23 cellular contexts compared by ENCODE assay signal in genomic region chr11:12446863-12447262, GRCh38.
A peak's percentile ranks its signal among the peaks of the same experiment; 100 is the strongest.
DNase-seq lines count a peak whose midpoint lies in the region; ATAC-seq, FAIRE-seq and TF ChIP-seq lines count a peak whose summit lies in the region.
"Had no signal": no experiment of that assay in that cellular context is flagged by ENCODE, and none has a peak within 500 bp of the region (broad histone marks: within the 10 kb centered on the region; RNA-seq: fewer than 3 reads in every experiment).

No MANE protein-coding gene starts in this region.

- POLR2A ChIA-PET in activated CD4-positive, alpha-beta T cell treated with anti-CD3 and anti-CD28 coated beads for 36 hours (lab: Charles Lee) = no interaction called here

- BruUV-seq in mammary epithelial cell (replicated peaks; lab: Mats Ljungman, UMichigan) = no TSS peak

- H3K4me1 ChIP-seq in mammary epithelial cell (ENCODE audit: insufficient read depth, low read length) (peaks cover 22% of the 10 kb centered on the region), breast epithelium (no peaks in the 10 kb centered on the region), keratinocyte (ENCODE audit: control insufficient read depth, extremely low read depth, insufficient read depth, low read length) (peaks cover 25% of the 10 kb centered on the region)
- H3K4me1 ChIP-seq: BLaER1 treated with 17β-estradiol and CSF1 and Interleukin-3, amounts not matched to agents 10 nM and 100 nM; Caco-2 had no signal

- no peak overlapping the region for H3K4me3 ChIP-seq in mammary epithelial cell (replicated peaks in 1 of 3; ENCODE audit: insufficient read depth in 1 of 3, low read depth in 2 of 3, low read length in 3 of 3)
- H3K4me3 ChIP-seq in breast epithelium = no peak overlapping the region
- H3K4me3 ChIP-seq in keratinocyte (ENCODE audit: control insufficient read depth in 2 of 3, extremely low read depth in 1 of 3, insufficient read depth in 2 of 3, low read depth in 1 of 3, low read length in 3 of 3) = no peak overlapping the region
- H3K4me3 ChIP-seq: A549; BLaER1 treated with 17β-estradiol and CSF1 and Interleukin-3, amounts not matched to agents 10 nM and 100 nM had no signal

- H3K9me1 ChIP-seq in keratinocyte (ENCODE audit: control insufficient read depth, extremely low read depth, insufficient read depth, low read length) = no peaks in the 10 kb centered on the region

- H3K9me3 ChIP-seq in mammary epithelial cell (replicated peaks; ENCODE audit: insufficient read depth, low read length) (no peaks in the 10 kb centered on the region), breast epithelium (no peaks in the 10 kb centered on the region), keratinocyte (ENCODE audit: control insufficient read depth, low read depth, low read length) (no peaks in the 10 kb centered on the region)
- H3K9me3 ChIP-seq: A549; BLaER1 treated with 17β-estradiol and CSF1 and Interleukin-3, amounts not matched to agents 10 nM and 100 nM; Caco-2 had no signal

- no peak overlapping the region for H2AFZ ChIP-seq in mammary epithelial cell (ENCODE audit: low read depth, low read length)
- no peak overlapping the region for H2AFZ ChIP-seq in keratinocyte (ENCODE audit: control insufficient read depth, low read length)

- peaks cover 3% of the 10 kb centered on the region for H3K27me3 Mint-ChIP-seq in activated CD4-positive, alpha-beta T cell treated with anti-CD3 and anti-CD28 coated beads for 36 hours
- H3K27me3 Mint-ChIP-seq: B cell had no signal

- FAIRE-seq in keratinocyte (lab: Jason Lieb, UNC) = peak; percentile 60
- FAIRE-seq: A549, D721Med, G401.6, GM12891, GM19239 had no signal

- no peak overlapping the region for H3K4me3 Mint-ChIP-seq in activated CD4-positive, alpha-beta T cell treated with anti-CD3 and anti-CD28 coated beads for 36 hours
- H3K4me3 Mint-ChIP-seq: B cell; CD4-positive, alpha-beta T cell; CD8-positive, alpha-beta T cell had no signal

- peak; percentile 12 for ATAC-seq in activated CD4-positive, alpha-beta T cell treated with anti-CD3 and anti-CD28 coated beads for 36 hours
- ATAC-seq in HG03354 (IDR thresholded peaks at IDR 0.05; ENCODE audit: poor library complexity, severe bottlenecking, unreplicated experiment) = no peak
- ATAC-seq: A549; CD8-positive, alpha-beta T cell had no signal

- H3K79me2 ChIP-seq in mammary epithelial cell (ENCODE audit: insufficient read depth, low read length) = peaks cover 41% of the 10 kb centered on the region
- peaks cover 5% of the 10 kb centered on the region for H3K79me2 ChIP-seq in keratinocyte (ENCODE audit: control insufficient read depth, insufficient read depth, low read length)

- CTCF ChIA-PET in activated CD4-positive, alpha-beta T cell treated with anti-CD3 and anti-CD28 coated beads for 36 hours (lab: Charles Lee) = no interaction called here
- CTCF ChIA-PET in mammary epithelial cell (lab: Charles Lee; ENCODE audit: low non-redundant PET) = no interaction called here

- peaks cover 2% of the 10 kb centered on the region for H3K36me3 ChIP-seq in mammary epithelial cell (ENCODE audit: insufficient read depth, low read length)
- H3K36me3 ChIP-seq in breast epithelium = no peaks in the 10 kb centered on the region
- no peaks in the 10 kb centered on the region for H3K36me3 ChIP-seq in keratinocyte (ENCODE audit: control insufficient read depth in 2 of 2, extremely low read depth in 1 of 2, insufficient read depth in 2 of 2, low read length in 2 of 2)
- H3K36me3 ChIP-seq: BLaER1 treated with 17β-estradiol and CSF1 and Interleukin-3, amounts not matched to agents 10 nM and 100 nM had no signal

- no peak for DNase-seq in activated CD4-positive, alpha-beta T cell treated with anti-CD3 and anti-CD28 coated beads for 36 hours
- no peak for DNase-seq in activated CD4-positive, alpha-beta T cell treated with anti-CD3 and anti-CD28 coated beads for 48 hours
- DNase-seq in mammary epithelial cell (peak; percentile 8), breast epithelium (ENCODE audit: low spot score in 2 of 2) (no peak), keratinocyte (ENCODE audit: low read depth, low spot score) (no peak), HPDE6-E6E7 (ENCODE audit: extremely low spot score) (no peak)
- DNase-seq: AML-193; Caco-2; Calu3; CD4-positive, alpha-beta T cell; CD8-positive, alpha-beta T cell; DMS79 treated with DMSO at 0.1 percent for 48 hours; GF-D8 had no signal

- in situ Hi-C loops in mammary epithelial cell (cut with MboI; ENCODE audit: low sequenced_read_pairs in 2 of 2) = no loop called here

- intact Hi-C loops in activated CD4-positive, alpha-beta T cell treated with anti-CD3 and anti-CD28 coated beads for 36 hours (cut with DNase I, micrococcal nuclease) = no loop called here
- intact Hi-C loops in mammary epithelial cell (cut with micrococcal nuclease) = no loop called here
- intact Hi-C loops in breast epithelium (cut with DNase I; ENCODE audit: low total_unique reads) = no loop called here

- no peaks in the 10 kb centered on the region for H3K4me1 Mint-ChIP-seq in activated CD4-positive, alpha-beta T cell treated with anti-CD3 and anti-CD28 coated beads for 36 hours
- H3K4me1 Mint-ChIP-seq: B cell had no signal

- no peak for TF ChIP-seq POLR2A in breast epithelium (IDR thresholded peaks at IDR 0.05)

- H3K36me3 Mint-ChIP-seq in activated CD4-positive, alpha-beta T cell treated with anti-CD3 and anti-CD28 coated beads for 36 hours (ENCODE audit: low read depth) = no peaks in the 10 kb centered on the region
- H3K36me3 Mint-ChIP-seq: CD8-positive, alpha-beta T cell had no signal

- H3K27ac ChIP-seq in mammary epithelial cell (ENCODE audit: insufficient read depth, low read depth, low read length) (no peak overlapping the region), breast epithelium (no peak overlapping the region), keratinocyte (ENCODE audit: control insufficient read depth, insufficient read depth, low read length) (no peak overlapping the region)
- H3K27ac ChIP-seq: 22Rv1; A549; BLaER1 treated with 17β-estradiol and CSF1 and Interleukin-3, amounts not matched to agents 10 nM and 100 nM; C4-2B had no signal

- H3K9me3 Mint-ChIP-seq in activated CD4-positive, alpha-beta T cell treated with anti-CD3 and anti-CD28 coated beads for 36 hours (ENCODE audit: low read depth) = no peaks in the 10 kb centered on the region
- H3K9me3 Mint-ChIP-seq: CD4-positive, alpha-beta T cell; CD8-positive, alpha-beta T cell had no signal

- H3K4me2 ChIP-seq in mammary epithelial cell (ENCODE audit: insufficient read depth, low read depth, low read length) = no peak overlapping the region
- H3K4me2 ChIP-seq in keratinocyte (ENCODE audit: control insufficient read depth, extremely low read depth, insufficient read depth, low read depth, low read length) = no peak overlapping the region
- H3K4me2 ChIP-seq: A549; BLaER1 treated with 17β-estradiol and CSF1 and Interleukin-3, amounts not matched to agents 10 nM and 100 nM had no signal

- H3K27ac Mint-ChIP-seq in activated CD4-positive, alpha-beta T cell treated with anti-CD3 and anti-CD28 coated beads for 36 hours = no peak overlapping the region
- H3K27ac Mint-ChIP-seq: B cell; CD4-positive, alpha-beta T cell; CD8-positive, alpha-beta T cell had no signal

- H4K20me1 ChIP-seq in mammary epithelial cell (ENCODE audit: insufficient read depth, low read length) = no peaks in the 10 kb centered on the region
- H4K20me1 ChIP-seq in keratinocyte (ENCODE audit: control insufficient read depth, extremely low read depth, insufficient read depth, low read length) = no peaks in the 10 kb centered on the region
- H4K20me1 ChIP-seq: BLaER1 treated with 17β-estradiol and CSF1 and Interleukin-3, amounts not matched to agents 10 nM and 100 nM had no signal

- H3K27me3 ChIP-seq in mammary epithelial cell (ENCODE audit: insufficient read depth, low read length) = no peaks in the 10 kb centered on the region
- no peaks in the 10 kb centered on the region for H3K27me3 ChIP-seq in breast epithelium
- no peaks in the 10 kb centered on the region for H3K27me3 ChIP-seq in keratinocyte (ENCODE audit: control insufficient read depth, extremely low read depth, insufficient read depth, low read length)
- H3K27me3 ChIP-seq: BLaER1 treated with 17β-estradiol and CSF1 and Interleukin-3, amounts not matched to agents 10 nM and 100 nM had no signal

- TF ChIP-seq CTCF in mammary epithelial cell (conservative IDR thresholded peaks at IDR 0.05 in 1 of 2, IDR thresholded peaks at IDR 0.05 in 1 of 2; ENCODE audit: extremely low read depth in 1 of 2, insufficient read depth in 1 of 2, low read depth in 1 of 2, low read length in 2 of 2) (no peak), breast epithelium (IDR thresholded peaks at IDR 0.05) (no peak), keratinocyte (optimal IDR thresholded peaks at IDR 0.05 in 1 of 3, IDR thresholded peaks at IDR 0.05 in 1 of 3, conservative IDR thresholded peaks at IDR 0.05 in 1 of 3; ENCODE audit: extremely low read depth in 1 of 3, insufficient read depth in 2 of 3, low read length in 3 of 3) (no peak)

- no peak overlapping the region for H3K9ac ChIP-seq in mammary epithelial cell (ENCODE audit: insufficient read depth, low read length)
- H3K9ac ChIP-seq in keratinocyte (ENCODE audit: control insufficient read depth, extremely low read depth, insufficient read depth, low read length) = no peak overlapping the region
- H3K9ac ChIP-seq: BLaER1 treated with 17β-estradiol and CSF1 and Interleukin-3, amounts not matched to agents 10 nM and 100 nM had no signal

- dilution Hi-C loops in mammary epithelial cell (cut with HindIII; ENCODE audit: low sequenced_read_pairs) = loop anchor here (5.0 kb wide), 1 partner anchor 35 kb away; no protein-coding TSS in a partner anchor
- dilution Hi-C loops in keratinocyte (cut with MboI; ENCODE audit: extremely low pct_ligation_motif_present, low sequenced_read_pairs) = no loop called here
